1 cellular context compared by ENCODE assay signal in the genomic region with DNA sequence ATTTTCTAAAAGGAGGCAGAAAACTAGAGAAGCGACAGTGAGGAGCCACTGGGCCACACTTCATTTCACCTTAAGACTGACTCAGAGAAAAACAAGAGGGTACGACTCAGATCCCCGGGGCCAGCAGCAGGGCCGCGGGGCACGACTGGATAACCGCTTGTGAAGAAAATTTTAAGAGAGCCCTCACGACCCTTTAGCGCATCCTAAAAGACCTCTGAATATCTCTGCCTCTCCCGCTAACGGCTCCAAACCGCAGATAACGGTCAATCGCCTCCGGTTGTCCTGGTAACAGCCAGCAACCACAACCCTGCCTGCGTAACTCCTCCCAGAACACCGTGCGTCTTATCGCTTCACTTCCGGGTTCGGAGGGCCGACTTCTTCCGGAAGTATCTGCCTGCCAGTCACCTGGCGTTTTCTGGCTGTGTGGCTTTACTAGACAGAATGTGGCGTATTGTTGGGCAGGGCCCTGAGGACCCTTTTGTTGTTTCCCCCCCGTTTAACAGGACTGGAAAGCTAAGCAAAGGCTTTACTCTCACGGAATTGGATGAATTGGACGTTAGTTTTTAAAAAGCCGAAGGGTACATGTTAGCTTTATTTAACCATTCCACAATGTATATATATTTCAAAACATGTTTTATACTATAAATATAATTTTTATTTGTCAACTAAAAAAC.
TF ChIP-seq lines count a peak whose summit lies in the region.

No MANE protein-coding gene starts in this region.

TF ChIP-seq in K562, 482 proteins besides CTCF, POLR2A, EP300 and RAD21 (continued from another document and continues in another):
- TF ChIP-seq, protein P1, sequence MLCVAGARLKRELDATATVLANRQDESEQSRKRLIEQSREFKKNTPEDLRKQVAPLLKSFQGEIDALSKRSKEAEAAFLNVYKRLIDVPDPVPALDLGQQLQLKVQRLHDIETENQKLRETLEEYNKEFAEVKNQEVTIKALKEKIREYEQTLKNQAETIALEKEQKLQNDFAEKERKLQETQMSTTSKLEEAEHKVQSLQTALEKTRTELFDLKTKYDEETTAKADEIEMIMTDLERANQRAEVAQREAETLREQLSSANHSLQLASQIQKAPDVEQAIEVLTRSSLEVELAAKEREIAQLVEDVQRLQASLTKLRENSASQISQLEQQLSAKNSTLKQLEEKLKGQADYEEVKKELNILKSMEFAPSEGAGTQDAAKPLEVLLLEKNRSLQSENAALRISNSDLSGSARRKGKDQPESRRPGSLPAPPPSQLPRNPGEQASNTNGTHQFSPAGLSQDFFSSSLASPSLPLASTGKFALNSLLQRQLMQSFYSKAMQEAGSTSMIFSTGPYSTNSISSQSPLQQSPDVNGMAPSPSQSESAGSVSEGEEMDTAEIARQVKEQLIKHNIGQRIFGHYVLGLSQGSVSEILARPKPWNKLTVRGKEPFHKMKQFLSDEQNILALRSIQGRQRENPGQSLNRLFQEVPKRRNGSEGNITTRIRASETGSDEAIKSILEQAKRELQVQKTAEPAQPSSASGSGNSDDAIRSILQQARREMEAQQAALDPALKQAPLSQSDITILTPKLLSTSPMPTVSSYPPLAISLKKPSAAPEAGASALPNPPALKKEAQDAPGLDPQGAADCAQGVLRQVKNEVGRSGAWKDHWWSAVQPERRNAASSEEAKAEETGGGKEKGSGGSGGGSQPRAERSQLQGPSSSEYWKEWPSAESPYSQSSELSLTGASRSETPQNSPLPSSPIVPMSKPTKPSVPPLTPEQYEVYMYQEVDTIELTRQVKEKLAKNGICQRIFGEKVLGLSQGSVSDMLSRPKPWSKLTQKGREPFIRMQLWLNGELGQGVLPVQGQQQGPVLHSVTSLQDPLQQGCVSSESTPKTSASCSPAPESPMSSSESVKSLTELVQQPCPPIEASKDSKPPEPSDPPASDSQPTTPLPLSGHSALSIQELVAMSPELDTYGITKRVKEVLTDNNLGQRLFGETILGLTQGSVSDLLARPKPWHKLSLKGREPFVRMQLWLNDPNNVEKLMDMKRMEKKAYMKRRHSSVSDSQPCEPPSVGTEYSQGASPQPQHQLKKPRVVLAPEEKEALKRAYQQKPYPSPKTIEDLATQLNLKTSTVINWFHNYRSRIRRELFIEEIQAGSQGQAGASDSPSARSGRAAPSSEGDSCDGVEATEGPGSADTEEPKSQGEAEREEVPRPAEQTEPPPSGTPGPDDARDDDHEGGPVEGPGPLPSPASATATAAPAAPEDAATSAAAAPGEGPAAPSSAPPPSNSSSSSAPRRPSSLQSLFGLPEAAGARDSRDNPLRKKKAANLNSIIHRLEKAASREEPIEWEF (CRISPR knock-in tag; IDR thresholded peaks at IDR 0.05), result no peak
- TF ChIP-seq, protein P2, sequence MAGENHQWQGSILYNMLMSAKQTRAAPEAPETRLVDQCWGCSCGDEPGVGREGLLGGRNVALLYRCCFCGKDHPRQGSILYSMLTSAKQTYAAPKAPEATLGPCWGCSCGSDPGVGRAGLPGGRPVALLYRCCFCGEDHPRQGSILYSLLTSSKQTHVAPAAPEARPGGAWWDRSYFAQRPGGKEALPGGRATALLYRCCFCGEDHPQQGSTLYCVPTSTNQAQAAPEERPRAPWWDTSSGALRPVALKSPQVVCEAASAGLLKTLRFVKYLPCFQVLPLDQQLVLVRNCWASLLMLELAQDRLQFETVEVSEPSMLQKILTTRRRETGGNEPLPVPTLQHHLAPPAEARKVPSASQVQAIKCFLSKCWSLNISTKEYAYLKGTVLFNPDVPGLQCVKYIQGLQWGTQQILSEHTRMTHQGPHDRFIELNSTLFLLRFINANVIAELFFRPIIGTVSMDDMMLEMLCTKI (IDR thresholded peaks at IDR 0.05; ENCODE audit: partially characterized antibody), result no peak
- TF ChIP-seq MTA2 (IDR thresholded peaks at IDR 0.05; ENCODE audit: low read depth), result peak; percentile 64
- TF ChIP-seq PHTF2 (CRISPR knock-in tag; IDR thresholded peaks at IDR 0.05), result no peak
- TF ChIP-seq ETV6 (IDR thresholded peaks at IDR 0.05; ENCODE audit: borderline replicate concordance in 1 of 2, low read depth in 2 of 2, low read length in 1 of 2), result peak; percentile 81 to 87; a peak in 2 of 4 replicates
- no peak for TF ChIP-seq ETV6 (CRISPR knock-in tag; IDR thresholded peaks at IDR 0.05; ENCODE audit: borderline replicate concordance)
- TF ChIP-seq, protein P3, sequence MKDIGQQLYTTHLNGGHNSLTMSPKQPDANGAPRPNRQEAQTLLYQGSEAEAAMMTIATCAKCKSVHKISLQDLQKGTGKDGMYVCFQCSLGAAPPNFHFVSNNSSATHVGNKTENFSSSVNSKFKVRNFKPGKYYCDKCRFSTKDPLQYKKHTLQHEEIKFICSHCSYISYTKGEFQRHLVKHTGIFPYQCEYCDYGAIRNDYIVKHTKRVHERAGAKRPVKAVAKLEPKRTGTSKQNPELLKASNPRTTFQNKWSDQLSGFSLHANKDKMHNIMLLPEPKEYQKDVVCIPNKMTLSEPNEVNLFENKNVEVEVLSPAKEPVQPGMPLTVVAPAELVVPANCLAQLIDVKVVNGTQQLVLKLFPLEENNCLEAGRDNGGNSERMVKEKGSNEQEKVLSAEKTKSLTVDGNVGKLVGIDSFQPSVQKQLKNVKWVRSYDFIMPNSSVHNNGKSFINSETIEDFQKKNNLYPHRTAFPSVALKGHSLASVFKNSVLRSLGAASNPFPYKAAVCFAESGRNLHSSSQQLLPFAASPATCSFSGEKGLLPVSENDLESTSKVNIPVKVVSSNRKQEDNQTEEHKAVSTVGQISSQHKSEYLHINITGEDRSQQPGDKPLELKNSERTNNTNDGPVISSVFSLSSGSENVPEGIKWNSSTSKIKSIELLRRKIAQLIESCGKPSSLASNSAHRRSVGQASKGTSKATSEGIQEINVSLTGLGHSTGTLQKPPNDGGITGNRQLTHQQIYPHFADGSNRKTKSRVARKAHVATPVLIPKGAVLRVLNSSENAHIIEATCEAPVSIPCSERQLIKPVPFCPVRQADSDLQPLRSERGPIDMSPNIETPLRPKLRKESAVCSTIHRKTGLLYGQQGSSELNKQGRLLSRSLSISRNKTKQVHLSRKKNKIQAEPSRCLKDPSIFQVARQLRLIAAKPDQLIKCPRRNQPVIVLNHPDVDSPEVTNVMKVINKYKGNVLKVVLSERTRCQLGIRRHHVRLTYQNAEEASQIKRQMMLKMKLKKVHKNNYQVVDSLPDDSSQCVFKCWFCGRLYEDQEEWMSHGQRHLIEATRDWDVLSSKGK (CRISPR knock-in tag; IDR thresholded peaks at IDR 0.05), result no peak
- TF ChIP-seq, protein P4, sequence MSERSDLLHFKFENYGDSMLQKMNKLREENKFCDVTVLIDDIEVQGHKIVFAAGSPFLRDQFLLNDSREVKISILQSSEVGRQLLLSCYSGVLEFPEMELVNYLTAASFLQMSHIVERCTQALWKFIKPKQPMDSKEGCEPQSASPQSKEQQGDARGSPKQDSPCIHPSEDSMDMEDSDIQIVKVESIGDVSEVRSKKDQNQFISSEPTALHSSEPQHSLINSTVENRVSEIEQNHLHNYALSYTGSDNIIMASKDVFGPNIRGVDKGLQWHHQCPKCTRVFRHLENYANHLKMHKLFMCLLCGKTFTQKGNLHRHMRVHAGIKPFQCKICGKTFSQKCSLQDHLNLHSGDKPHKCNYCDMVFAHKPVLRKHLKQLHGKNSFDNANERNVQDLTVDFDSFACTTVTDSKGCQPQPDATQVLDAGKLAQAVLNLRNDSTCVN (CRISPR knock-in tag; IDR thresholded peaks at IDR 0.05), result no peak
- TF ChIP-seq, protein P5, sequence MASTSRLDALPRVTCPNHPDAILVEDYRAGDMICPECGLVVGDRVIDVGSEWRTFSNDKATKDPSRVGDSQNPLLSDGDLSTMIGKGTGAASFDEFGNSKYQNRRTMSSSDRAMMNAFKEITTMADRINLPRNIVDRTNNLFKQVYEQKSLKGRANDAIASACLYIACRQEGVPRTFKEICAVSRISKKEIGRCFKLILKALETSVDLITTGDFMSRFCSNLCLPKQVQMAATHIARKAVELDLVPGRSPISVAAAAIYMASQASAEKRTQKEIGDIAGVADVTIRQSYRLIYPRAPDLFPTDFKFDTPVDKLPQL (IDR thresholded peaks at IDR 0.05; ENCODE audit: extremely low read depth, insufficient read length), result peak; percentile 73
- no peak for TF ChIP-seq SAP30 (IDR thresholded peaks at IDR 0.05; ENCODE audit: borderline replicate concordance, insufficient read depth, low read depth, low read length, poor library complexity, severe bottlenecking)
- peak; percentile 60 for TF ChIP-seq NCOA1 (IDR thresholded peaks at IDR 0.05; ENCODE audit: low read depth)
- no peak for TF ChIP-seq ZNF717 (CRISPR knock-in tag; IDR thresholded peaks at IDR 0.05)
- TF ChIP-seq, protein P6, sequence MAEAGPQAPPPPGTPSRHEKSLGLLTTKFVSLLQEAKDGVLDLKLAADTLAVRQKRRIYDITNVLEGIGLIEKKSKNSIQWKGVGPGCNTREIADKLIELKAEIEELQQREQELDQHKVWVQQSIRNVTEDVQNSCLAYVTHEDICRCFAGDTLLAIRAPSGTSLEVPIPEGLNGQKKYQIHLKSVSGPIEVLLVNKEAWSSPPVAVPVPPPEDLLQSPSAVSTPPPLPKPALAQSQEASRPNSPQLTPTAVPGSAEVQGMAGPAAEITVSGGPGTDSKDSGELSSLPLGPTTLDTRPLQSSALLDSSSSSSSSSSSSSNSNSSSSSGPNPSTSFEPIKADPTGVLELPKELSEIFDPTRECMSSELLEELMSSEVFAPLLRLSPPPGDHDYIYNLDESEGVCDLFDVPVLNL (CRISPR knock-in tag; IDR thresholded peaks at IDR 0.05; ENCODE audit: low read depth), result no peak
- TF ChIP-seq ZNF12 (CRISPR knock-in tag; IDR thresholded peaks at IDR 0.05), result 0 out of 2 replicates have a peak, but pooled peaks have one; percentile 32
- TF ChIP-seq, protein P7, sequence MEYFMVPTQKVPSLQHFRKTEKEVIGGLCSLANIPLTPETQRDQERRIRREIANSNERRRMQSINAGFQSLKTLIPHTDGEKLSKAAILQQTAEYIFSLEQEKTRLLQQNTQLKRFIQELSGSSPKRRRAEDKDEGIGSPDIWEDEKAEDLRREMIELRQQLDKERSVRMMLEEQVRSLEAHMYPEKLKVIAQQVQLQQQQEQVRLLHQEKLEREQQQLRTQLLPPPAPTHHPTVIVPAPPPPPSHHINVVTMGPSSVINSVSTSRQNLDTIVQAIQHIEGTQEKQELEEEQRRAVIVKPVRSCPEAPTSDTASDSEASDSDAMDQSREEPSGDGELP (CRISPR knock-in tag; IDR thresholded peaks at IDR 0.05; ENCODE audit: borderline replicate concordance), result peak; percentile 95
- no peak for TF ChIP-seq E2F3 (CRISPR knock-in tag; IDR thresholded peaks at IDR 0.05)
- TF ChIP-seq, protein P8, sequence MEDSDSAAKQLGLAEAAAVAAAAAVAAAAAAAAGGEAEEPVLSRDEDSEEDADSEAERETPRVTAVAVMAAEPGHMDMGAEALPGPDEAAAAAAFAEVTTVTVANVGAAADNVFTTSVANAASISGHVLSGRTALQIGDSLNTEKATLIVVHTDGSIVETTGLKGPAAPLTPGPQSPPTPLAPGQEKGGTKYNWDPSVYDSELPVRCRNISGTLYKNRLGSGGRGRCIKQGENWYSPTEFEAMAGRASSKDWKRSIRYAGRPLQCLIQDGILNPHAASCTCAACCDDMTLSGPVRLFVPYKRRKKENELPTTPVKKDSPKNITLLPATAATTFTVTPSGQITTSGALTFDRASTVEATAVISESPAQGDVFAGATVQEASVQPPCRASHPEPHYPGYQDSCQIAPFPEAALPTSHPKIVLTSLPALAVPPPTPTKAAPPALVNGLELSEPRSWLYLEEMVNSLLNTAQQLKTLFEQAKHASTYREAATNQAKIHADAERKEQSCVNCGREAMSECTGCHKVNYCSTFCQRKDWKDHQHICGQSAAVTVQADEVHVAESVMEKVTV (CRISPR knock-in tag; IDR thresholded peaks at IDR 0.05), result no peak; the same call in 1 of the 2 replicates
- TF ChIP-seq RBM34 (IDR thresholded peaks at IDR 0.05; ENCODE audit: borderline replicate concordance, insufficient read depth, low read length), result no peak
- 0 out of 2 replicates have a peak, but pooled peaks have one; percentile 56 for TF ChIP-seq ZNF175 (CRISPR knock-in tag; IDR thresholded peaks at IDR 0.05; ENCODE audit: low read depth)
- TF ChIP-seq ZC3H11A (IDR thresholded peaks at IDR 0.05; ENCODE audit: low read depth, low read length), result no peak
- no peak for TF ChIP-seq NR3C1 (CRISPR knock-in tag; IDR thresholded peaks at IDR 0.05)
- TF ChIP-seq PTBP1 (IDR thresholded peaks at IDR 0.05; ENCODE audit: low read depth, low read length), result no peak
- TF ChIP-seq GTF2F1 (IDR thresholded peaks at IDR 0.05; ENCODE audit: low read depth, low read length), result peak; percentile 78; the same call in 1 of the 2 replicates
- TF ChIP-seq, protein P9, sequence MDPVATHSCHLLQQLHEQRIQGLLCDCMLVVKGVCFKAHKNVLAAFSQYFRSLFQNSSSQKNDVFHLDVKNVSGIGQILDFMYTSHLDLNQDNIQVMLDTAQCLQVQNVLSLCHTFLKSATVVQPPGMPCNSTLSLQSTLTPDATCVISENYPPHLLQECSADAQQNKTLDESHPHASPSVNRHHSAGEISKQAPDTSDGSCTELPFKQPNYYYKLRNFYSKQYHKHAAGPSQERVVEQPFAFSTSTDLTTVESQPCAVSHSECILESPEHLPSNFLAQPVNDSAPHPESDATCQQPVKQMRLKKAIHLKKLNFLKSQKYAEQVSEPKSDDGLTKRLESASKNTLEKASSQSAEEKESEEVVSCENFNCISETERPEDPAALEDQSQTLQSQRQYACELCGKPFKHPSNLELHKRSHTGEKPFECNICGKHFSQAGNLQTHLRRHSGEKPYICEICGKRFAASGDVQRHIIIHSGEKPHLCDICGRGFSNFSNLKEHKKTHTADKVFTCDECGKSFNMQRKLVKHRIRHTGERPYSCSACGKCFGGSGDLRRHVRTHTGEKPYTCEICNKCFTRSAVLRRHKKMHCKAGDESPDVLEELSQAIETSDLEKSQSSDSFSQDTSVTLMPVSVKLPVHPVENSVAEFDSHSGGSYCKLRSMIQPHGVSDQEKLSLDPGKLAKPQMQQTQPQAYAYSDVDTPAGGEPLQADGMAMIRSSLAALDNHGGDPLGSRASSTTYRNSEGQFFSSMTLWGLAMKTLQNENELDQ (CRISPR knock-in tag; IDR thresholded peaks at IDR 0.05; ENCODE audit: borderline replicate concordance), result no peak
- no peak for TF ChIP-seq MCM3 (IDR thresholded peaks at IDR 0.05)
- no peak for TF ChIP-seq IFI16 (CRISPR knock-in tag; IDR thresholded peaks at IDR 0.05)
- TF ChIP-seq RBM17 (IDR thresholded peaks at IDR 0.05; ENCODE audit: borderline replicate concordance, low read depth, low read length), result no peak
- TF ChIP-seq ZBED1 (IDR thresholded peaks at IDR 0.05), result no peak
- TF ChIP-seq RBM15 (IDR thresholded peaks at IDR 0.05; ENCODE audit: insufficient read depth, low read length), result no peak
- TF ChIP-seq, protein P10, sequence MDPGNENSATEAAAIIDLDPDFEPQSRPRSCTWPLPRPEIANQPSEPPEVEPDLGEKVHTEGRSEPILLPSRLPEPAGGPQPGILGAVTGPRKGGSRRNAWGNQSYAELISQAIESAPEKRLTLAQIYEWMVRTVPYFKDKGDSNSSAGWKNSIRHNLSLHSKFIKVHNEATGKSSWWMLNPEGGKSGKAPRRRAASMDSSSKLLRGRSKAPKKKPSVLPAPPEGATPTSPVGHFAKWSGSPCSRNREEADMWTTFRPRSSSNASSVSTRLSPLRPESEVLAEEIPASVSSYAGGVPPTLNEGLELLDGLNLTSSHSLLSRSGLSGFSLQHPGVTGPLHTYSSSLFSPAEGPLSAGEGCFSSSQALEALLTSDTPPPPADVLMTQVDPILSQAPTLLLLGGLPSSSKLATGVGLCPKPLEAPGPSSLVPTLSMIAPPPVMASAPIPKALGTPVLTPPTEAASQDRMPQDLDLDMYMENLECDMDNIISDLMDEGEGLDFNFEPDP (CRISPR knock-in tag; IDR thresholded peaks at IDR 0.05), result no peak
- TF ChIP-seq RBM39 (optimal IDR thresholded peaks at IDR 0.05; ENCODE audit: low read depth, low read length), result no peak
- no peak; the same call in none of the 2 replicates for TF ChIP-seq BRD4 (IDR thresholded peaks at IDR 0.05)
- TF ChIP-seq CBFB (CRISPR knock-in tag; IDR thresholded peaks at IDR 0.05), result peak; percentile 99
